In genomic region chr1:113128116-113128515, GRCh38 we compare ENCODE assay signal across 19 cellular contexts. TPM values are rescaled to one million over a fixed set of nuclear protein-coding genes. Genes with fewer than 3 reads are reported as not detected.
A peak's percentile ranks its signal among the peaks of the same experiment; 100 is the strongest.
DNase-seq lines count a peak whose midpoint lies in the region; ATAC-seq and TF ChIP-seq lines count a peak whose summit lies in the region.
"Had no signal": no experiment of that assay in that cellular context is flagged by ENCODE, and none has a peak within 500 bp of the region (broad histone marks: within the 10 kb centered on the region; RNA-seq: fewer than 3 reads in every experiment).

No MANE protein-coding gene starts in this region.

- WGBS in mammary epithelial cell (ENCODE audit: low coverage, missing lambda C conversion rate): 97% methylated on average over 2 of the region's 2 CpGs

- intact Hi-C loops in MCF 10A (cut with micrococcal nuclease) (no loop called here), mammary epithelial cell (cut with micrococcal nuclease) (no loop called here)

- in situ Hi-C loops in mammary epithelial cell (cut with MboI; ENCODE audit: low sequenced_read_pairs in 2 of 2): loop anchor here in 1 of 2 donors (25.0 kb wide), 2 partner anchors 334 to 784 kb away; partner anchors contain the start of genes AP4B1 and DCLRE1B

- H3K4me2 ChIP-seq in mammary epithelial cell (ENCODE audit: insufficient read depth, low read depth, low read length): no peak overlapping the region

- BruUV-seq in MCF 10A (replicated peaks; lab: Mats Ljungman, UMichigan): no TSS peak
- no TSS peak for BruUV-seq in mammary epithelial cell (replicated peaks; lab: Mats Ljungman, UMichigan)

- no peak overlapping the region for H3K4me3 ChIP-seq in mammary epithelial cell (replicated peaks in 1 of 3; ENCODE audit: insufficient read depth in 1 of 3, low read depth in 2 of 3, low read length in 3 of 3)
- H3K4me3 ChIP-seq: GM12878 had no signal

- H3K4me1 Mint-ChIP-seq in MCF 10A (ENCODE audit: insufficient read depth, unreplicated experiment) (no peaks in the 10 kb centered on the region), WTC11 (peaks cover 12% of the 10 kb centered on the region)
- peaks cover 18% of the 10 kb centered on the region for H3K4me1 Mint-ChIP-seq in stimulated activated effector memory CD8-positive, alpha-beta T cell treated with anti-CD3 and anti-CD28 coated beads, Interleukin-12 subunit alpha, Interleukin-12 subunit beta, amount 100 ng/mL, for 72 hours

- H2AFZ ChIP-seq in mammary epithelial cell (ENCODE audit: low read depth, low read length): no peak overlapping the region

- ATAC-seq in WTC11: no peak
- ATAC-seq in stimulated activated effector memory CD8-positive, alpha-beta T cell treated with anti-CD3 and anti-CD28 coated beads, Interleukin-12 subunit alpha, Interleukin-12 subunit beta, amount 100 ng/mL, for 72 hours: peak; percentile 36
- ATAC-seq: GM12878 had no signal

- no peaks in the 10 kb centered on the region for H4K20me1 ChIP-seq in mammary epithelial cell (ENCODE audit: insufficient read depth, low read length)

- H3K9me3 ChIP-seq in mammary epithelial cell (replicated peaks; ENCODE audit: insufficient read depth, low read length): no peaks in the 10 kb centered on the region

- H3K27ac Mint-ChIP-seq in MCF 10A (ENCODE audit: low read depth, unreplicated experiment): peak overlapping the region; percentile 9
- H3K27ac Mint-ChIP-seq in WTC11: peak overlapping the region; percentile 16
- H3K27ac Mint-ChIP-seq in stimulated activated effector memory CD8-positive, alpha-beta T cell treated with anti-CD3 and anti-CD28 coated beads, Interleukin-12 subunit alpha, Interleukin-12 subunit beta, amount 100 ng/mL, for 72 hours: peak overlapping the region; percentile 11

- peaks cover 13% of the 10 kb centered on the region for H3K36me3 ChIP-seq in mammary epithelial cell (ENCODE audit: insufficient read depth, low read length)

- no peak overlapping the region for H3K9ac ChIP-seq in mammary epithelial cell (ENCODE audit: insufficient read depth, low read length)

- TF ChIP-seq CTCF in MCF 10A (IDR thresholded peaks at IDR 0.05; ENCODE audit: unreplicated experiment): no peak
- TF ChIP-seq CTCF in mammary epithelial cell (conservative IDR thresholded peaks at IDR 0.05 in 1 of 2, IDR thresholded peaks at IDR 0.05 in 1 of 2; ENCODE audit: extremely low read depth in 1 of 2, insufficient read depth in 1 of 2, low read depth in 1 of 2, low read length in 2 of 2): no peak
- TF ChIP-seq CTCF in WTC11 (IDR thresholded peaks at IDR 0.05): no peak

- CTCF ChIA-PET in MCF 10A (lab: Yijun Ruan, JAX): interaction anchor here (0.6 to 1.8 kb wide), 3 partner anchors 9 to 707 kb away, joined by 3 to 6 read pairs (median 5); no protein-coding TSS in a partner anchor
- CTCF ChIA-PET in mammary epithelial cell (lab: Charles Lee; ENCODE audit: low non-redundant PET): no interaction called here
- CTCF ChIA-PET in WTC11 (lab: Charles Lee): no interaction called here

- H3K27me3 ChIP-seq in mammary epithelial cell (ENCODE audit: insufficient read depth, low read length): no peaks in the 10 kb centered on the region

- H3K36me3 Mint-ChIP-seq in MCF 10A (ENCODE audit: insufficient read depth, unreplicated experiment) (peaks cover 65% of the 10 kb centered on the region), WTC11 (peaks cover 41% of the 10 kb centered on the region)
- peaks cover 54% of the 10 kb centered on the region for H3K36me3 Mint-ChIP-seq in stimulated activated effector memory CD8-positive, alpha-beta T cell treated with anti-CD3 and anti-CD28 coated beads, Interleukin-12 subunit alpha, Interleukin-12 subunit beta, amount 100 ng/mL, for 72 hours

- H3K27me3 Mint-ChIP-seq in MCF 10A (ENCODE audit: insufficient read depth, unreplicated experiment): no peaks in the 10 kb centered on the region
- H3K27me3 Mint-ChIP-seq in WTC11 (ENCODE audit: low read depth): no peaks in the 10 kb centered on the region
- H3K27me3 Mint-ChIP-seq: CD4-positive, CD25-positive, alpha-beta regulatory T cell had no signal

- H3K27ac ChIP-seq in mammary epithelial cell (ENCODE audit: insufficient read depth, low read depth, low read length): no peak overlapping the region

- H3K9me3 Mint-ChIP-seq in MCF 10A (ENCODE audit: unreplicated experiment) (no peaks in the 10 kb centered on the region), WTC11 (no peaks in the 10 kb centered on the region)
- no peaks in the 10 kb centered on the region for H3K9me3 Mint-ChIP-seq in stimulated activated effector memory CD8-positive, alpha-beta T cell treated with anti-CD3 and anti-CD28 coated beads, Interleukin-12 subunit alpha, Interleukin-12 subunit beta, amount 100 ng/mL, for 72 hours
- H3K9me3 Mint-ChIP-seq: CD4-positive, CD25-positive, alpha-beta regulatory T cell; H9 had no signal

- POLR2A ChIA-PET in MCF 10A (lab: Yijun Ruan, JAX): no interaction called here
- POLR2A ChIA-PET in WTC11 (lab: Charles Lee): no interaction called here

- DNase-seq in MCF 10A (ENCODE audit: unreplicated experiment): no peak
- no peak for DNase-seq in mammary epithelial cell
- DNase-seq in WTC11 (ENCODE audit: low spot score): no peak
- DNase-seq in iris pigment epithelial cell (ENCODE audit: low read depth): peak; percentile 57
- no peak for DNase-seq in stimulated activated effector memory CD8-positive, alpha-beta T cell treated with anti-CD3 and anti-CD28 coated beads, Interleukin-12 subunit alpha, Interleukin-12 subunit beta, amount 100 ng/mL, for 72 hours (ENCODE audit: low spot score in 2 of 2)
- DNase-seq in stimulated activated CD8-positive, alpha-beta memory T cell treated with anti-CD3 and anti-CD28 coated beads, Interleukin-4, amount 100 ng/mL, for 48 hours: no peak
- DNase-seq in H4 (ENCODE audit: low spot score): no peak
- DNase-seq: CD4-positive, CD25-positive, alpha-beta regulatory T cell; DND-41; H9; MM.1S; NCI-H1048; NCI-H1417 treated with DMSO at 0.1 percent for 48 hours; NCI-H187 treated with DMSO at 0.1 percent for 48 hours; NCI-H2107; NCI-H446 treated with DMSO at 0.1 percent for 48 hours; NCI-H526 treated with DMSO at 0.1 percent for 48 hours; OCI-M1 had no signal

- H3K4me3 Mint-ChIP-seq in MCF 10A (ENCODE audit: unreplicated experiment) (no peak overlapping the region), WTC11 (no peak overlapping the region)
- no peak overlapping the region for H3K4me3 Mint-ChIP-seq in stimulated activated effector memory CD8-positive, alpha-beta T cell treated with anti-CD3 and anti-CD28 coated beads, Interleukin-12 subunit alpha, Interleukin-12 subunit beta, amount 100 ng/mL, for 72 hours
- H3K4me3 Mint-ChIP-seq: CD4-positive, CD25-positive, alpha-beta regulatory T cell; H9 had no signal

- H3K4me1 ChIP-seq in mammary epithelial cell (ENCODE audit: insufficient read depth, low read length): no peaks in the 10 kb centered on the region

- dilution Hi-C loops in mammary epithelial cell (cut with HindIII; ENCODE audit: low sequenced_read_pairs): no loop called here

- no peaks in the 10 kb centered on the region for H3K79me2 ChIP-seq in mammary epithelial cell (ENCODE audit: insufficient read depth, low read length)

TF ChIP-seq in WTC11, 78 proteins besides CTCF, POLR2A, EP300 and RAD21 (continues in another document):
- TF ChIP-seq MYBL2 (CRISPR knock-in tag; IDR thresholded peaks at IDR 0.05) (no peak), E2F4 (CRISPR knock-in tag; IDR thresholded peaks at IDR 0.05; ENCODE audit: borderline replicate concordance, low read depth) (no peak), USF2 (CRISPR knock-in tag; IDR thresholded peaks at IDR 0.05) (no peak), SOX15 (CRISPR knock-in tag; IDR thresholded peaks at IDR 0.05) (no peak), TEAD4 (CRISPR knock-in tag; IDR thresholded peaks at IDR 0.05) (no peak), TCF7 (CRISPR knock-in tag; IDR thresholded peaks at IDR 0.05; ENCODE audit: low read depth) (no peak)

RNA-seq across cellular contexts. Expression of gene LRIG2, which starts 55.1 kb away (rescaled TPM):
- total RNA-seq in MCF 10A (2022) (11.8 and 14.8 TPM in 2 replicates), mammary epithelial cell (10 to 100 TPM; 11.6 to 17.3 TPM), WTC11 (2021) (22.5 to 23.5 TPM (median 22.9 TPM) in 3 replicates)
- polyA plus RNA-seq in mammary epithelial cell: 4.6 TPM
- polyA minus RNA-seq in mammary epithelial cell: 7.1 TPM
- total RNA-seq in H4 (2014; rRNA removed; shearing (Covaris generic)): 1.8 and 2.5 TPM in 2 replicates
